In genomic region chr11:9053631-9054030, GRCh38 we compare ENCODE assay signal across 20 cellular contexts. TPM values are rescaled to one million over a fixed set of nuclear protein-coding genes. Genes with fewer than 3 reads are reported as not detected.
DNase-seq lines count a peak whose midpoint lies in the region; ATAC-seq, FAIRE-seq and TF ChIP-seq lines count a peak whose summit lies in the region.
"Had no signal": no experiment of that assay in that cellular context is flagged by ENCODE, and none has a peak within 500 bp of the region (broad histone marks: within the 10 kb centered on the region; RNA-seq: fewer than 3 reads in every experiment).

No MANE protein-coding gene starts in this region.

- H3K4me3 Mint-ChIP-seq in dendritic cell treated with granulocyte-macrophage colony-stimulating factor and Interleukin-4, amounts not matched to agents 40 ng/mL and 50 ng/mL, for 4 days = no peak overlapping the region
- H3K4me3 Mint-ChIP-seq: activated naive CD8-positive, alpha-beta T cell treated with anti-CD3 and anti-CD28 coated beads, Interleukin-2, amount 10 ng/mL, durations not matched to agents 7 days and 5 days; activated T-cell treated with anti-CD3 and anti-CD28 coated beads, Interleukin-2, amount 50 U/mL, for 24 hours; stimulated activated naive B cell treated with anti-CD40 and anti-IgM and Interleukin-4, amounts not matched to agents 10 μg/mL and 1 μg/mL and 100 μg/mL, for 72 hours had no signal

- H3K27ac Mint-ChIP-seq in dendritic cell treated with granulocyte-macrophage colony-stimulating factor and Interleukin-4, amounts not matched to agents 40 ng/mL and 50 ng/mL, for 4 days = peak overlapping the region; percentile 37
- H3K27ac Mint-ChIP-seq: activated naive CD8-positive, alpha-beta T cell treated with anti-CD3 and anti-CD28 coated beads, Interleukin-2, amount 10 ng/mL, durations not matched to agents 7 days and 5 days; activated T-cell treated with anti-CD3 and anti-CD28 coated beads, Interleukin-2, amount 50 U/mL, for 24 hours; stimulated activated naive B cell treated with anti-CD40 and anti-IgM and Interleukin-4, amounts not matched to agents 10 μg/mL and 1 μg/mL and 100 μg/mL, for 72 hours had no signal

- no peaks in the 10 kb centered on the region for H3K9me3 Mint-ChIP-seq in dendritic cell treated with granulocyte-macrophage colony-stimulating factor and Interleukin-4, amounts not matched to agents 40 ng/mL and 50 ng/mL, for 4 days
- H3K9me3 Mint-ChIP-seq: activated naive CD8-positive, alpha-beta T cell treated with anti-CD3 and anti-CD28 coated beads, Interleukin-2, amount 10 ng/mL, durations not matched to agents 7 days and 5 days; activated T-cell treated with anti-CD3 and anti-CD28 coated beads, Interleukin-2, amount 50 U/mL, for 24 hours; stimulated activated naive B cell treated with anti-CD40 and anti-IgM and Interleukin-4, amounts not matched to agents 10 μg/mL and 1 μg/mL and 100 μg/mL, for 72 hours had no signal

- no peaks in the 10 kb centered on the region for H3K9me3 ChIP-seq in psoas muscle
- H3K9me3 ChIP-seq: heart right ventricle had no signal

- no peak for ATAC-seq in HG03196 (IDR thresholded peaks at IDR 0.05; ENCODE audit: unreplicated experiment)
- no peak for ATAC-seq in psoas muscle
- ATAC-seq: left lobe of liver; stimulated activated naive B cell treated with anti-CD40 and anti-IgM and Interleukin-4, amounts not matched to agents 10 μg/mL and 1 μg/mL and 100 μg/mL, for 72 hours had no signal

- peaks cover 21% of the 10 kb centered on the region for H3K4me1 Mint-ChIP-seq in dendritic cell treated with granulocyte-macrophage colony-stimulating factor and Interleukin-4, amounts not matched to agents 40 ng/mL and 50 ng/mL, for 4 days (ENCODE audit: low read depth)
- H3K4me1 Mint-ChIP-seq: activated naive CD8-positive, alpha-beta T cell treated with anti-CD3 and anti-CD28 coated beads, Interleukin-2, amount 10 ng/mL, durations not matched to agents 7 days and 5 days; stimulated activated naive B cell treated with anti-CD40 and anti-IgM and Interleukin-4, amounts not matched to agents 10 μg/mL and 1 μg/mL and 100 μg/mL, for 72 hours had no signal

- DNase-seq in AG08395 (ENCODE audit: low spot score) = peak; percentile 52
- DNase-seq in HS-27A (ENCODE audit: low read depth) = peak; percentile 48
- DNase-seq in medulla oblongata (ENCODE audit: extremely low spot score) = peak; percentile 68
- DNase-seq in frontal cortex (ENCODE audit: low spot score in 2 of 2) = no peak
- DNase-seq in NCI-H1694 (lab: John Stamatoyannopoulos, UW) = no peak
- DNase-seq in psoas muscle = no peak
- DNase-seq: activated naive CD8-positive, alpha-beta T cell treated with anti-CD3 and anti-CD28 coated beads, Interleukin-2, amount 10 ng/mL, durations not matched to agents 7 days and 5 days; activated T-cell treated with anti-CD3 and anti-CD28 coated beads, Interleukin-2, amount 50 U/mL, for 24 hours; AML-193; DMS 273 treated with DMSO at 0.1 percent for 48 hours; heart right ventricle; KG1; NCI-H345; stimulated activated naive B cell treated with anti-CD40 and anti-IgM and Interleukin-4, amounts not matched to agents 10 μg/mL and 1 μg/mL and 100 μg/mL, for 72 hours; T1000; trophoblast cell had no signal

- no peaks in the 10 kb centered on the region for H3K4me1 ChIP-seq in psoas muscle
- H3K4me1 ChIP-seq: parathyroid adenoma had no signal

- H3K27me3 Mint-ChIP-seq in dendritic cell treated with granulocyte-macrophage colony-stimulating factor and Interleukin-4, amounts not matched to agents 40 ng/mL and 50 ng/mL, for 4 days = peaks cover 5% of the 10 kb centered on the region

- H3K27ac ChIP-seq in psoas muscle = no peak overlapping the region
- H3K27ac ChIP-seq: heart right ventricle, parathyroid adenoma had no signal

- H3K36me3 ChIP-seq in psoas muscle (ENCODE audit: insufficient read depth in 1 of 2, low read depth in 1 of 2) = no peaks in the 10 kb centered on the region
- H3K36me3 ChIP-seq: heart right ventricle had no signal

- no peaks in the 10 kb centered on the region for H3K27me3 ChIP-seq in psoas muscle (ENCODE audit: insufficient read depth in 3 of 3, low read length in 2 of 3)
- H3K27me3 ChIP-seq: heart right ventricle had no signal

- no peaks in the 10 kb centered on the region for H3K36me3 Mint-ChIP-seq in dendritic cell treated with granulocyte-macrophage colony-stimulating factor and Interleukin-4, amounts not matched to agents 40 ng/mL and 50 ng/mL, for 4 days (ENCODE audit: low read depth)
- H3K36me3 Mint-ChIP-seq: activated naive CD8-positive, alpha-beta T cell treated with anti-CD3 and anti-CD28 coated beads, Interleukin-2, amount 10 ng/mL, durations not matched to agents 7 days and 5 days; stimulated activated naive B cell treated with anti-CD40 and anti-IgM and Interleukin-4, amounts not matched to agents 10 μg/mL and 1 μg/mL and 100 μg/mL, for 72 hours had no signal

- no peak for TF ChIP-seq CTCF in psoas muscle (IDR thresholded peaks at IDR 0.05)

- intact Hi-C loops in dendritic cell treated with granulocyte-macrophage colony-stimulating factor and Interleukin-4, amounts not matched to agents 40 ng/mL and 50 ng/mL, for 4 days (cut with micrococcal nuclease) = no loop called here
- intact Hi-C loops in psoas muscle (cut with DNase I) = no loop called here

- no peak overlapping the region for H3K4me3 ChIP-seq in psoas muscle
- H3K4me3 ChIP-seq: heart right ventricle had no signal

- FAIRE-seq in frontal cortex (lab: Jason Lieb, UNC) = no peak

- 82 to 91% (median 90%) methylated on average over 3 of the region's 3 CpGs for WGBS in psoas muscle, 3 donors

RNA-seq across cellular contexts. Expression of gene SCUBE2, which starts 37.8 kb away (rescaled TPM):
- 2.9 TPM for total RNA-seq in frontal cortex
- total RNA-seq in psoas muscle = 1 to 10 TPM; 1.2 to 2.2 (median 1.5) TPM
- polyA plus RNA-seq in psoas muscle = 1 to 10 TPM; 1.4 to 4.3 (median 1.7) TPM
- total RNA-seq: activated naive CD8-positive, alpha-beta T cell treated with anti-CD3 and anti-CD28 coated beads, Interleukin-2, amount 10 ng/mL, durations not matched to agents 7 days and 5 days had no signal

RNA-seq across cellular contexts. Expression of gene NRIP3, which starts 49.8 kb away (rescaled TPM):
- 24.9 TPM for total RNA-seq in frontal cortex
- under 1 TPM; 0.09 to 0.37 (median 0.18) TPM for total RNA-seq in psoas muscle
- 1 to 10 TPM in 1 of 3 donors, under 1 TPM in 1, not detected in 1; 0.23 to 2.1 TPM for polyA plus RNA-seq in psoas muscle

Comparison
In these comparisons a context has a peak if more than half of its experiments do, and no peak if none do; other contexts are left out.
1. DNase-seq: peak in AG08395 (single experiment), HS-27A (single experiment) and medulla oblongata (single experiment); none in frontal cortex (0 of 2), NCI-H1694 (single experiment) and psoas muscle (0 of 2).
2. RNA of gene NRIP3, which starts 49.8 kb away (total RNA-seq): 24.9 TPM in frontal cortex (single experiment); 0.09 to 0.37 TPM in psoas muscle; every median in the first group is over 10 times any median in the second.